In the genomic region with DNA sequence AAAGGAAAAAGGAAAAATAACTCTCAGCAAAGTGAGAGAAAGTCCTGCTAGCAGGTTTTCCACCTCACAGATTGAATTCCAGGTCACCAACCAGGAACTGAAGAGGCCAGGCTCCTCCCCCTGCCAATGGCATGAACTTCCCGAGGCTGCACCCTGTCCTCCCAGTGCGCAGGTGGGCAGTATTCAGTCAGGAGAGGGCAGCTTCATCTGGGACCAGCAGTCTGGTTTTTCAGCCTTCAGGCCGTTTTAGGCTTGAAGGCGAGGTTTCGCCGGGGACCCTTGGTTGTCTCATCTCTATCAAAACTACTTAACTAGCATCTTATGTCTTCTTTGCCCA, we compare ENCODE assay signal across 20 cellular contexts. TPM values are rescaled to one million over a fixed set of nuclear protein-coding genes. Genes with fewer than 3 reads are reported as not detected.
DNase-seq lines count a peak whose midpoint lies in the region; ATAC-seq lines count a peak whose summit lies in the region.
"Had no signal": no experiment of that assay in that cellular context is flagged by ENCODE, and none has a peak within 500 bp of the region (broad histone marks: within the 10 kb centered on the region; RNA-seq: fewer than 3 reads in every experiment).

No MANE protein-coding gene starts in this region.

- peaks cover 11% of the 10 kb centered on the region for H3K9me3 Mint-ChIP-seq in activated CD4-positive, alpha-beta memory T cell treated with anti-CD3 and anti-CD28 coated beads for 36 hours
- H3K9me3 Mint-ChIP-seq in activated CD4-positive, alpha-beta memory T cell treated with anti-CD3 and anti-CD28 coated beads, Interleukin-2, amount 10 ng/mL, durations not matched to agents 7 days and 5 days = peaks cover 8% of the 10 kb centered on the region
- peaks cover 4 to 14% (median 5%) of the 10 kb centered on the region in 3 donors for H3K9me3 Mint-ChIP-seq in T-cell
- no peaks in the 10 kb centered on the region for H3K9me3 Mint-ChIP-seq in effector memory CD8-positive, alpha-beta T cell

- DNase-seq in activated CD4-positive, alpha-beta memory T cell treated with anti-CD3 and anti-CD28 coated beads for 36 hours = no peak
- no peak for DNase-seq in activated CD4-positive, alpha-beta memory T cell treated with anti-CD3 and anti-CD28 coated beads, Interleukin-2, amount 10 ng/mL, durations not matched to agents 7 days and 5 days
- DNase-seq in Daoy (ENCODE audit: low read depth) (peak; percentile 1), T-cell (no peak), foreskin melanocyte (no peak)
- DNase-seq in effector memory CD8-positive, alpha-beta T cell = no peak
- no peak for DNase-seq in activated CD8-positive, alpha-beta memory T cell treated with anti-CD3 and anti-CD28 coated beads, Interleukin-2, amount 50 U/mL, for 48 hours
- DNase-seq: activated CD8-positive, alpha-beta memory T cell treated with anti-CD3 and anti-CD28 coated beads, Interleukin-2, amount 10 ng/mL, durations not matched to agents 7 days and 5 days; activated effector memory CD4-positive, alpha-beta T cell treated with Interleukin-2 at 50 U/mL for 16 hours; body of pancreas; heart left ventricle; NCI-H187 treated with DMSO at 0.1 percent for 48 hours; NCI-H345; testis had no signal

- POLR2A ChIA-PET in activated CD4-positive, alpha-beta memory T cell treated with anti-CD3 and anti-CD28 coated beads for 36 hours (lab: Charles Lee) = interaction anchor here (1.3 to 2.0 kb wide), 4 partner anchors 13 to 42 kb away, joined by 3 to 14 read pairs (median 6); no protein-coding TSS in a partner anchor
- POLR2A ChIA-PET in activated CD4-positive, alpha-beta memory T cell treated with anti-CD3 and anti-CD28 coated beads, Interleukin-2, amount 10 ng/mL, durations not matched to agents 7 days and 5 days (lab: Charles Lee) = interaction anchor here (2.3 kb wide), 1 partner anchor 28 kb away, joined by 12 read pairs; no protein-coding TSS in a partner anchor
- POLR2A ChIA-PET in T-cell (lab: Charles Lee) = no interaction called here

- no peak for ATAC-seq in T-cell (replicated peaks in 1 of 4)
- no peak for ATAC-seq in effector memory CD8-positive, alpha-beta T cell (replicated peaks)
- ATAC-seq in HG03135 (IDR thresholded peaks at IDR 0.05; ENCODE audit: unreplicated experiment) = no peak
- ATAC-seq: activated CD8-positive, alpha-beta memory T cell treated with anti-CD3 and anti-CD28 coated beads, Interleukin-2, amount 10 ng/mL, durations not matched to agents 7 days and 5 days; body of pancreas; heart left ventricle; K562; sciatic nerve had no signal

- H3K36me3 Mint-ChIP-seq in activated CD4-positive, alpha-beta memory T cell treated with anti-CD3 and anti-CD28 coated beads for 36 hours = peaks cover 26% of the 10 kb centered on the region
- H3K36me3 Mint-ChIP-seq in activated CD4-positive, alpha-beta memory T cell treated with anti-CD3 and anti-CD28 coated beads, Interleukin-2, amount 10 ng/mL, durations not matched to agents 7 days and 5 days (ENCODE audit: low read depth) = peaks cover 78% of the 10 kb centered on the region
- peaks cover 68% of the 10 kb centered on the region for H3K36me3 Mint-ChIP-seq in T-cell
- peaks cover 18% of the 10 kb centered on the region for H3K36me3 Mint-ChIP-seq in effector memory CD8-positive, alpha-beta T cell (ENCODE audit: insufficient read depth)
- H3K36me3 Mint-ChIP-seq: mesothelial cell of epicardium had no signal

- CTCF ChIA-PET in activated CD4-positive, alpha-beta memory T cell treated with anti-CD3 and anti-CD28 coated beads for 36 hours (lab: Charles Lee) = interaction anchor here (1.0 to 1.7 kb wide), 3 partner anchors 24 to 202 kb away, joined by 3 to 5 read pairs (median 5); no protein-coding TSS in a partner anchor
- CTCF ChIA-PET in activated CD4-positive, alpha-beta memory T cell treated with anti-CD3 and anti-CD28 coated beads, Interleukin-2, amount 10 ng/mL, durations not matched to agents 7 days and 5 days (lab: Charles Lee) = interaction anchor here (2.5 kb wide), 1 partner anchor 51 kb away, joined by 11 read pairs; no protein-coding TSS in a partner anchor
- CTCF ChIA-PET in T-cell (lab: Charles Lee) = no interaction called here

- intact Hi-C loops in activated CD4-positive, alpha-beta memory T cell treated with anti-CD3 and anti-CD28 coated beads for 36 hours (cut with micrococcal nuclease) = loop anchor here (1.0 to 2.0 kb wide), 4 partner anchors 15 to 41 kb away; a partner anchor contains a TSS

- H3K4me1 Mint-ChIP-seq in activated CD4-positive, alpha-beta memory T cell treated with anti-CD3 and anti-CD28 coated beads for 36 hours (ENCODE audit: low read depth) = peaks cover 43% of the 10 kb centered on the region
- H3K4me1 Mint-ChIP-seq in activated CD4-positive, alpha-beta memory T cell treated with anti-CD3 and anti-CD28 coated beads, Interleukin-2, amount 10 ng/mL, durations not matched to agents 7 days and 5 days = peaks cover 46% of the 10 kb centered on the region
- H3K4me1 Mint-ChIP-seq in T-cell = peaks cover 33 to 49% (median 42%) of the 10 kb centered on the region in 3 donors
- peaks cover 19 to 32% of the 10 kb centered on the region in 2 donors for H3K4me1 Mint-ChIP-seq in effector memory CD8-positive, alpha-beta T cell (ENCODE audit: low read depth in 2 of 2)
- H3K4me1 Mint-ChIP-seq: mesothelial cell of epicardium had no signal

- H3K27me3 Mint-ChIP-seq in activated CD4-positive, alpha-beta memory T cell treated with anti-CD3 and anti-CD28 coated beads for 36 hours = no peaks in the 10 kb centered on the region
- no peaks in the 10 kb centered on the region for H3K27me3 Mint-ChIP-seq in activated CD4-positive, alpha-beta memory T cell treated with anti-CD3 and anti-CD28 coated beads, Interleukin-2, amount 10 ng/mL, durations not matched to agents 7 days and 5 days
- H3K27me3 Mint-ChIP-seq in T-cell = no peaks in the 10 kb centered on the region
- H3K27me3 Mint-ChIP-seq in effector memory CD8-positive, alpha-beta T cell = no peaks in the 10 kb centered on the region
- H3K27me3 Mint-ChIP-seq: activated CD8-positive, alpha-beta memory T cell treated with anti-CD3 and anti-CD28 coated beads, Interleukin-2, amount 10 ng/mL, durations not matched to agents 7 days and 5 days had no signal

- H3K4me3 Mint-ChIP-seq in activated CD4-positive, alpha-beta memory T cell treated with anti-CD3 and anti-CD28 coated beads for 36 hours = no peak overlapping the region
- H3K4me3 Mint-ChIP-seq in activated CD4-positive, alpha-beta memory T cell treated with anti-CD3 and anti-CD28 coated beads, Interleukin-2, amount 10 ng/mL, durations not matched to agents 7 days and 5 days = no peak overlapping the region
- H3K4me3 Mint-ChIP-seq in T-cell = no peak overlapping the region
- no peak overlapping the region for H3K4me3 Mint-ChIP-seq in effector memory CD8-positive, alpha-beta T cell
- H3K4me3 Mint-ChIP-seq: activated CD8-positive, alpha-beta memory T cell treated with anti-CD3 and anti-CD28 coated beads, Interleukin-2, amount 10 ng/mL, durations not matched to agents 7 days and 5 days; mesothelial cell of epicardium had no signal

- H3K27ac Mint-ChIP-seq in activated CD4-positive, alpha-beta memory T cell treated with anti-CD3 and anti-CD28 coated beads for 36 hours = peak overlapping the region; percentile 99
- no peak overlapping the region for H3K27ac Mint-ChIP-seq in activated CD4-positive, alpha-beta memory T cell treated with anti-CD3 and anti-CD28 coated beads, Interleukin-2, amount 10 ng/mL, durations not matched to agents 7 days and 5 days
- H3K27ac Mint-ChIP-seq in T-cell = peak overlapping the region; percentile 87 to 93
- peak overlapping the region; percentile 83 to 90 for H3K27ac Mint-ChIP-seq in effector memory CD8-positive, alpha-beta T cell
- H3K27ac Mint-ChIP-seq: mesothelial cell of epicardium had no signal

RNA-seq across cellular contexts. Expression of a gene that starts 41.2 kb away (rescaled TPM):
- total RNA-seq in activated CD4-positive, alpha-beta memory T cell treated with anti-CD3 and anti-CD28 coated beads for 36 hours = 10 to 100 TPM; 19.9 to 20.7 TPM
- total RNA-seq in activated CD4-positive, alpha-beta memory T cell treated with anti-CD3 and anti-CD28 coated beads, Interleukin-2, amount 10 ng/mL, durations not matched to agents 7 days and 5 days = 100 to 1,000 TPM; 162 to 165 TPM
- not detected in 2 replicates for total RNA-seq in Daoy (2014; rRNA removed; shearing (Covaris generic))
- 100 to 1,000 TPM in 3 of 5 donors, 10 to 100 TPM in 2; 91.3 to 146 (median 113) TPM for total RNA-seq in T-cell
- total RNA-seq: body of pancreas, H4, K562, mesothelial cell of epicardium, SK-MEL-5 had no signal

Comparison
In these comparisons a context has a peak if more than half of its experiments do, and no peak if none do; other contexts are left out.
1. RNA of a gene that starts 41.2 kb away (total RNA-seq): 162 to 165 TPM in activated CD4-positive, alpha-beta memory T cell treated with anti-CD3 and anti-CD28 coated beads, Interleukin-2, amount 10 ng/mL, durations not matched to agents 7 days and 5 days, 91.3 to 146 TPM in T-cell and 19.9 to 20.7 TPM in activated CD4-positive, alpha-beta memory T cell treated with anti-CD3 and anti-CD28 coated beads for 36 hours; not detected in Daoy; every median in the first group is over 10 times any median in the second.
2. CTCF ChIA-PET loops: an anchor here in activated CD4-positive, alpha-beta memory T cell treated with anti-CD3 and anti-CD28 coated beads for 36 hours (1.0 to 1.7 kb wide) and activated CD4-positive, alpha-beta memory T cell treated with anti-CD3 and anti-CD28 coated beads, Interleukin-2, amount 10 ng/mL, durations not matched to agents 7 days and 5 days (2.5 kb wide); none called in T-cell.
3. POLR2A ChIA-PET loops: an anchor here in activated CD4-positive, alpha-beta memory T cell treated with anti-CD3 and anti-CD28 coated beads for 36 hours (1.3 to 2.0 kb wide) and activated CD4-positive, alpha-beta memory T cell treated with anti-CD3 and anti-CD28 coated beads, Interleukin-2, amount 10 ng/mL, durations not matched to agents 7 days and 5 days (2.3 kb wide); none called in T-cell.